ENCODE assay signal across 19 cellular contexts in the genomic region with DNA sequence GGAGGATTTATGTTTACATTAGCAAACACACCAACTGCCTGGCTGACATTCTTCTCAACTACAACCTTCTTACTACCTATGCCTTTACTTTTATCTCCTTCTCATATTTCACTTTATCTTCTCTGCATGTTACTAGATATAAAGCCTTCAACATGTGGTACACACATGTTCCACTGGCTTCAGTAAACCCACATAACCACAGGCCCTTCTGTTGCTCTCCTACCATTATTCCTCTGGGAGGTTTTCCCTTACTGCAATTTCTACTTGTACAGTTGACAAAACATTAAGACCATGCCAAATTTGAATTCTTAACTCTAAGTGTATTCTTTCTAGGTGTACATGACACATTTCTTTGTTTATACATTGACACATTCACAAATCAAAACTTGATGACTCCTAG.
DNase-seq lines count a peak whose midpoint lies in the region; ATAC-seq and TF ChIP-seq lines count a peak whose summit lies in the region.
"Had no signal": no experiment of that assay in that cellular context is flagged by ENCODE, and none has a peak within 500 bp of the region (broad histone marks: within the 10 kb centered on the region; RNA-seq: fewer than 3 reads in every experiment).

No MANE protein-coding gene starts in this region.

- no peaks in the 10 kb centered on the region for H3K9me3 Mint-ChIP-seq in MCF 10A (ENCODE audit: unreplicated experiment)
- no peaks in the 10 kb centered on the region for H3K9me3 Mint-ChIP-seq in T-cell
- H3K9me3 Mint-ChIP-seq: nephron had no signal

- H3K4me1 ChIP-seq in breast epithelium: no peaks in the 10 kb centered on the region
- H3K4me1 ChIP-seq: psoas muscle had no signal

- ATAC-seq in T-cell (replicated peaks in 1 of 4): no peak
- ATAC-seq: psoas muscle had no signal

- peaks cover 4% of the 10 kb centered on the region for H3K36me3 ChIP-seq in breast epithelium

- H3K4me3 Mint-ChIP-seq in MCF 10A (ENCODE audit: unreplicated experiment): no peak overlapping the region
- H3K4me3 Mint-ChIP-seq in T-cell: no peak overlapping the region
- H3K4me3 Mint-ChIP-seq: CD4-positive, alpha-beta memory T cell; nephron had no signal

- in situ Hi-C loops in astrocyte of the spinal cord (cut with HindIII; ENCODE audit: low sequenced_read_pairs): no loop called here

- TF ChIP-seq CTCF in MCF 10A (IDR thresholded peaks at IDR 0.05; ENCODE audit: unreplicated experiment) (no peak), breast epithelium (IDR thresholded peaks at IDR 0.05) (no peak), astrocyte of the spinal cord (IDR thresholded peaks at IDR 0.05; ENCODE audit: low read depth, low read length) (no peak)

- H3K36me3 Mint-ChIP-seq in MCF 10A (ENCODE audit: insufficient read depth, unreplicated experiment) (peaks cover 2% of the 10 kb centered on the region), T-cell (peaks cover 38% of the 10 kb centered on the region)

- intact Hi-C loops in MCF 10A (cut with micrococcal nuclease) (no loop called here), breast epithelium (cut with DNase I; ENCODE audit: low total_unique reads) (no loop called here)

- POLR2A ChIA-PET in MCF 10A (lab: Yijun Ruan, JAX) (interaction anchor here (1.1 kb wide), 1 partner anchor 17 kb away, joined by 3 read pairs; no protein-coding TSS in a partner anchor), T-cell (lab: Charles Lee) (no interaction called here)

- CTCF ChIA-PET in MCF 10A (lab: Yijun Ruan, JAX) (no interaction called here), T-cell (lab: Charles Lee) (no interaction called here)

- peaks cover 6% of the 10 kb centered on the region for H3K4me1 Mint-ChIP-seq in MCF 10A (ENCODE audit: insufficient read depth, unreplicated experiment)
- no peaks in the 10 kb centered on the region for H3K4me1 Mint-ChIP-seq in T-cell

- BruUV-seq in MCF 10A (replicated peaks; lab: Mats Ljungman, UMichigan): no TSS peak

- H3K27me3 Mint-ChIP-seq in MCF 10A (ENCODE audit: insufficient read depth, unreplicated experiment) (no peaks in the 10 kb centered on the region), T-cell (no peaks in the 10 kb centered on the region)
- H3K27me3 Mint-ChIP-seq: CD4-positive, alpha-beta memory T cell had no signal

- no peak overlapping the region for H3K4me3 ChIP-seq in breast epithelium
- H3K4me3 ChIP-seq in astrocyte of the spinal cord (ENCODE audit: low read depth, low read length): no peak overlapping the region
- no peak overlapping the region for H3K4me3 ChIP-seq in skeletal muscle cell (ENCODE audit: low read depth, low read length)
- H3K4me3 ChIP-seq: psoas muscle had no signal

- H3K27ac Mint-ChIP-seq in MCF 10A (ENCODE audit: low read depth, unreplicated experiment) (no peak overlapping the region), T-cell (no peak overlapping the region)
- H3K27ac Mint-ChIP-seq: nephron had no signal

- no peak overlapping the region for H3K27ac ChIP-seq in breast epithelium
- H3K27ac ChIP-seq: psoas muscle had no signal

- no peak for TF ChIP-seq POLR2A in breast epithelium (IDR thresholded peaks at IDR 0.05)

- H3K27me3 ChIP-seq in breast epithelium: no peaks in the 10 kb centered on the region

- no peaks in the 10 kb centered on the region for H3K9me3 ChIP-seq in breast epithelium
- H3K9me3 ChIP-seq: psoas muscle had no signal

- peak; percentile 49 for DNase-seq in MCF 10A (ENCODE audit: unreplicated experiment)
- DNase-seq in breast epithelium (ENCODE audit: low spot score in 2 of 2): no peak
- peak; percentile 23 to 75 for DNase-seq in NCI-H446 (lab: John Stamatoyannopoulos, UW)
- DNase-seq in astrocyte of the spinal cord (ENCODE audit: low read depth, low spot score): peak; percentile 60
- DNase-seq in skeletal muscle cell (ENCODE audit: low read depth): peak; percentile 42
- DNase-seq in HT-29 (ENCODE audit: low spot score): no peak
- no peak for DNase-seq in T-cell
- no peak for DNase-seq in NCI-H1436 treated with DMSO at 0.1 percent for 48 hours (lab: John Stamatoyannopoulos, UW)
- DNase-seq: activated CD4-positive, CD25-positive, alpha-beta regulatory T cell; CD4-positive, alpha-beta memory T cell; effector CD8-positive, alpha-beta T cell; hippocampal formation; kidney; psoas muscle; SIG-M5; small intestine; stimulated activated CD4-positive, alpha-beta T cell treated with anti-CD3 and anti-CD28 coated beads, Interleukin-4, amount 100 ng/mL, for 24 hours; T-helper 2 cell had no signal

Comparison
In these comparisons a context has a peak if more than half of its experiments do, and no peak if none do; other contexts are left out.
1. DNase-seq: peak in MCF 10A (single experiment), NCI-H446 (2 of 2), astrocyte of the spinal cord (single experiment) and skeletal muscle cell (single experiment); none in breast epithelium (0 of 2), HT-29 (single experiment), T-cell (0 of 34) and NCI-H1436 treated with DMSO at 0.1 percent for 48 hours (single experiment).